ENCODE assay signal across 29 cellular contexts in genomic region chr12:114701553-114701952, GRCh38. TPM values are rescaled to one million over a fixed set of nuclear protein-coding genes. Genes with fewer than 3 reads are reported as not detected.
"Had no signal": no experiment of that assay in that cellular context is flagged by ENCODE, and none has a peak within 500 bp of the region (broad histone marks: within the 10 kb centered on the region; RNA-seq: fewer than 3 reads in every experiment).

No MANE protein-coding gene starts in this region.

- H3K9ac ChIP-seq: parathyroid adenoma had no signal

- H3K9me3 ChIP-seq: neutrophil, ovary, psoas muscle, right lobe of liver, sigmoid colon, thoracic aorta, tibial artery, transverse colon, upper lobe of left lung, uterus had no signal

- H2AFZ ChIP-seq: parathyroid adenoma had no signal

- H3K4me3 ChIP-seq: ovary, psoas muscle, right lobe of liver, sigmoid colon, stomach, thoracic aorta, tibial artery, transverse colon, upper lobe of left lung, uterus had no signal

- H3K27me3 ChIP-seq: ovary, right lobe of liver had no signal

- H3K4me1 Mint-ChIP-seq: stimulated activated effector memory CD8-positive, alpha-beta T cell treated with anti-CD3 and anti-CD28 coated beads, Interleukin-12 subunit alpha, Interleukin-12 subunit beta, amount 100 ng/mL, for 72 hours had no signal

- H3K4me1 ChIP-seq: parathyroid adenoma, psoas muscle, right lobe of liver, uterus had no signal

- ATAC-seq: naive thymus-derived CD8-positive, alpha-beta T cell; psoas muscle; right cardiac atrium; right lobe of liver; stimulated activated effector memory CD8-positive, alpha-beta T cell treated with anti-CD3 and anti-CD28 coated beads, Interleukin-12 subunit alpha, Interleukin-12 subunit beta, amount 100 ng/mL, for 72 hours; stimulated activated naive B cell treated with anti-CD40 and anti-IgM and Interleukin-4, amounts not matched to agents 10 μg/mL and 1 μg/mL and 100 μg/mL, for 72 hours had no signal

- H3K36me3 ChIP-seq: neutrophil, ovary, right lobe of liver, sigmoid colon, stomach, thoracic aorta, tibial artery, transverse colon, upper lobe of left lung, uterus had no signal

- H3K27ac Mint-ChIP-seq: naive B cell; naive thymus-derived CD8-positive, alpha-beta T cell; natural killer cell treated with Interleukin-12 subunit alpha and Interleukin-12 subunit beta and Interleukin-15 and Interleukin-18, amount 100 ng/mL, for 72 hours; nephron progenitor cell; progenitor cell of endocrine pancreas; stimulated activated effector memory CD8-positive, alpha-beta T cell treated with anti-CD3 and anti-CD28 coated beads, Interleukin-12 subunit alpha, Interleukin-12 subunit beta, amount 100 ng/mL, for 72 hours; stimulated activated naive B cell treated with anti-CD40 and anti-IgM and Interleukin-4, amounts not matched to agents 10 μg/mL and 1 μg/mL and 100 μg/mL, for 72 hours; stimulated activated naive CD8-positive, alpha-beta T cell treated with anti-CD3 and anti-CD28 coated beads, Interleukin-15, Interleukin-2, amounts not matched to agents 100 ng/mL and 50 ng/mL, for 24 hours had no signal

- H3K36me3 Mint-ChIP-seq: natural killer cell treated with Interleukin-12 subunit alpha and Interleukin-12 subunit beta and Interleukin-15 and Interleukin-18, amount 100 ng/mL, for 72 hours; stimulated activated effector memory CD8-positive, alpha-beta T cell treated with anti-CD3 and anti-CD28 coated beads, Interleukin-12 subunit alpha, Interleukin-12 subunit beta, amount 100 ng/mL, for 72 hours; stimulated activated naive B cell treated with anti-CD40 and anti-IgM and Interleukin-4, amounts not matched to agents 10 μg/mL and 1 μg/mL and 100 μg/mL, for 72 hours had no signal

- DNase-seq: naive B cell; naive thymus-derived CD8-positive, alpha-beta T cell; nephron progenitor cell; nucleus accumbens; ovary; psoas muscle; right cardiac atrium; right lobe of liver; sigmoid colon; small intestine; stimulated activated CD4-positive, alpha-beta T cell treated with anti-CD3 and anti-CD28 coated beads, Interleukin-15, amount 100 ng/mL, for 24 hours; stimulated activated CD4-positive, alpha-beta T cell treated with anti-CD3 and anti-CD28 coated beads, Interleukin-2, amount 100 ng/mL, for 24 hours; stimulated activated CD4-positive, alpha-beta T cell treated with anti-CD3 and anti-CD28 coated beads, Interleukin-2, amount 100 ng/mL, for 48 hours; stimulated activated CD4-positive, alpha-beta T cell treated with anti-CD3 and anti-CD28 coated beads, Interleukin-4, amount 100 ng/mL, for 24 hours; stimulated activated naive B cell treated with anti-CD40 and anti-IgM and Interleukin-4, amounts not matched to agents 10 μg/mL and 1 μg/mL and 100 μg/mL, for 72 hours; stimulated activated naive CD4-positive, alpha-beta T cell treated with Interleukin-2 at 50 U/mL for 16 hours; stomach; tibial artery; transverse colon; upper lobe of left lung; uterus had no signal

- H3K79me2 ChIP-seq: parathyroid adenoma had no signal

- H3K4me3 Mint-ChIP-seq: naive B cell; naive thymus-derived CD8-positive, alpha-beta T cell; natural killer cell treated with Interleukin-12 subunit alpha and Interleukin-12 subunit beta and Interleukin-15 and Interleukin-18, amount 100 ng/mL, for 72 hours; nephron progenitor cell; neural crest cell; stimulated activated effector memory CD8-positive, alpha-beta T cell treated with anti-CD3 and anti-CD28 coated beads, Interleukin-12 subunit alpha, Interleukin-12 subunit beta, amount 100 ng/mL, for 72 hours; stimulated activated naive B cell treated with anti-CD40 and anti-IgM and Interleukin-4, amounts not matched to agents 10 μg/mL and 1 μg/mL and 100 μg/mL, for 72 hours; stimulated activated naive CD8-positive, alpha-beta T cell treated with anti-CD3 and anti-CD28 coated beads, Interleukin-15, Interleukin-2, amounts not matched to agents 100 ng/mL and 50 ng/mL, for 24 hours had no signal

- H3K27ac ChIP-seq: neutrophil, ovary, parathyroid adenoma, psoas muscle, right lobe of liver, sigmoid colon, stomach, thoracic aorta, tibial artery, transverse colon, upper lobe of left lung, uterus had no signal

- H3K9me3 Mint-ChIP-seq: natural killer cell treated with Interleukin-12 subunit alpha and Interleukin-12 subunit beta and Interleukin-15 and Interleukin-18, amount 100 ng/mL, for 72 hours; nephron progenitor cell; neural crest cell; stimulated activated effector memory CD8-positive, alpha-beta T cell treated with anti-CD3 and anti-CD28 coated beads, Interleukin-12 subunit alpha, Interleukin-12 subunit beta, amount 100 ng/mL, for 72 hours; stimulated activated naive B cell treated with anti-CD40 and anti-IgM and Interleukin-4, amounts not matched to agents 10 μg/mL and 1 μg/mL and 100 μg/mL, for 72 hours; stimulated activated naive CD8-positive, alpha-beta T cell treated with anti-CD3 and anti-CD28 coated beads, Interleukin-15, Interleukin-2, amounts not matched to agents 100 ng/mL and 50 ng/mL, for 24 hours had no signal

RNA-seq across cellular contexts. Expression of gene TBX3, which starts 17.6 kb away (rescaled TPM):
- total RNA-seq: naive thymus-derived CD8-positive, alpha-beta T cell; natural killer cell treated with Interleukin-12 subunit alpha and Interleukin-12 subunit beta and Interleukin-15 and Interleukin-18, amount 100 ng/mL, for 72 hours had no signal
- polyA plus RNA-seq: naive thymus-derived CD8-positive, alpha-beta T cell had no signal
